Comparison of ENCODE assay signal across 8 cellular contexts in the genomic region with DNA sequence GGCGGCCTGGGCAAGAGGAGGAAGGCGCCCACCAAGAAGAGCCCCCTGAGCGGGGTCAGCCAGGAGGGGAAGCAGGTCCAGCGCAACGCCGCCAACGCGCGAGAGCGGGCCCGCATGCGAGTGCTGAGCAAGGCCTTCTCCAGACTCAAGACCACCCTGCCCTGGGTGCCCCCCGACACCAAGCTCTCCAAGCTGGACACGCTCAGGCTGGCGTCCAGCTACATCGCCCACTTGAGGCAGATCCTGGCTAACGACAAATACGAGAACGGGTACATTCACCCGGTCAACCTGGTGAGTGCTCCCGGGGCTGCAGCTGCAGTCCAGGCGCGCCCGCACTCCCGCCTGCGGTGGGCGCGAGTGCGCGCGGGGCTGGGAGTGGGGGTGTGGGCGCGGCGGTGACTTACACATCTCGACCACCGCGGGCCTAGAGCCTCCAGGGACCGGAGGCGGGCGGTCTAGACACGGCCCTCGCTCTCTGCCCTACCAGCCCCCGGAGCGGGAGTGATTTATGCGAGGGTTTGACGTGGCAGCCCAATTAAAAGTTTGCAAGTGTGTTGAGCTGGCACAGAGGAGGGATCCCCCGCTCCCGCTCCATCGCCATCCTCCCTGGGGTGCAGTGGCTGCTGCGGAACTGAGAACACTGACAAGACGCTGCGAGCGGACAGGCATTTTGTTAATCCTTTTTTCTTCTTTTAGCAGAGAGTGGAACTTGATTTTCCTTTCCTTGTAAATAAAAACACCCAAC. TPM values are rescaled to one million over a fixed set of nuclear protein-coding genes. Genes with fewer than 3 reads are reported as not detected.
DNase-seq lines count a peak whose midpoint lies in the region; ATAC-seq and TF ChIP-seq lines count a peak whose summit lies in the region.

No MANE protein-coding gene starts in this region.

- H2BK120ac ChIP-seq in mesendoderm (ENCODE audit: low read depth, low read length): no peak overlapping the region

- H3K79me2 ChIP-seq in mesendoderm (ENCODE audit: control insufficient read depth, insufficient read depth, low read length): no peaks in the 10 kb centered on the region

- no peak overlapping the region for H2BK15ac ChIP-seq in mesendoderm (replicated peaks; ENCODE audit: low read depth)

- no peak overlapping the region for H4K8ac ChIP-seq in mesendoderm (ENCODE audit: low read depth, low read length)

- no peak overlapping the region for H3K27ac Mint-ChIP-seq in activated CD8-positive, alpha-beta memory T cell treated with anti-CD3 and anti-CD28 coated beads, Interleukin-2, amount 10 ng/mL, durations not matched to agents 7 days and 5 days
- H3K27ac Mint-ChIP-seq in type B pancreatic cell: no peak overlapping the region

- H3K4me3 Mint-ChIP-seq in activated CD8-positive, alpha-beta memory T cell treated with anti-CD3 and anti-CD28 coated beads, Interleukin-2, amount 10 ng/mL, durations not matched to agents 7 days and 5 days: peak overlapping the region; percentile 13
- H3K4me3 Mint-ChIP-seq in type B pancreatic cell: peak overlapping the region; percentile 83

- H3K27me3 ChIP-seq in endocrine pancreas (ENCODE audit: control insufficient read depth, insufficient read depth, low read length): peaks cover 24% of the 10 kb centered on the region
- H3K27me3 ChIP-seq in mesendoderm (ENCODE audit: insufficient read depth, low read length, poor library complexity): peaks cover 28% of the 10 kb centered on the region

- TF ChIP-seq CTCF in type B pancreatic cell (conservative IDR thresholded peaks at IDR 0.05): no peak

- H3K23ac ChIP-seq in mesendoderm (ENCODE audit: low read length): no peak overlapping the region

- H3K9me3 ChIP-seq in endocrine pancreas (ENCODE audit: control insufficient read depth, low read length): no peaks in the 10 kb centered on the region

- no peak overlapping the region for H4K5ac ChIP-seq in mesendoderm (ENCODE audit: low read length)

- peak; percentile 27 for ATAC-seq in activated CD8-positive, alpha-beta memory T cell treated with anti-CD3 and anti-CD28 coated beads, Interleukin-2, amount 10 ng/mL, durations not matched to agents 7 days and 5 days
- ATAC-seq in GM19455 (IDR thresholded peaks at IDR 0.05; ENCODE audit: unreplicated experiment): no peak

- peaks cover 24% of the 10 kb centered on the region for H3K4me1 Mint-ChIP-seq in activated CD8-positive, alpha-beta memory T cell treated with anti-CD3 and anti-CD28 coated beads, Interleukin-2, amount 10 ng/mL, durations not matched to agents 7 days and 5 days
- peaks cover 22% of the 10 kb centered on the region for H3K4me1 Mint-ChIP-seq in type B pancreatic cell (ENCODE audit: unreplicated experiment)

- no peak overlapping the region for H3K4ac ChIP-seq in mesendoderm (ENCODE audit: low read depth, low read length)

- H3K9me3 Mint-ChIP-seq in activated CD8-positive, alpha-beta memory T cell treated with anti-CD3 and anti-CD28 coated beads, Interleukin-2, amount 10 ng/mL, durations not matched to agents 7 days and 5 days (ENCODE audit: low read depth): no peaks in the 10 kb centered on the region
- no peaks in the 10 kb centered on the region for H3K9me3 Mint-ChIP-seq in type B pancreatic cell

- no peak overlapping the region for H2BK5ac ChIP-seq in mesendoderm (ENCODE audit: low read length)

- H2AK5ac ChIP-seq in mesendoderm (ENCODE audit: low read length): no peak overlapping the region

- no CpG with 5 or more reads among the region's 53 CpGs for WGBS in mesendoderm (ENCODE audit: extremely low coverage, insufficient coverage, low lambda C conversion rate)

- no peak overlapping the region for H3K27ac ChIP-seq in mesendoderm (ENCODE audit: low read depth, low read length)

- peaks cover 3% of the 10 kb centered on the region for H3K36me3 Mint-ChIP-seq in activated CD8-positive, alpha-beta memory T cell treated with anti-CD3 and anti-CD28 coated beads, Interleukin-2, amount 10 ng/mL, durations not matched to agents 7 days and 5 days
- H3K36me3 Mint-ChIP-seq in type B pancreatic cell: no peaks in the 10 kb centered on the region

- H3K18ac ChIP-seq in mesendoderm (ENCODE audit: low read length): no peak overlapping the region

- CTCF ChIA-PET in activated CD8-positive, alpha-beta memory T cell treated with anti-CD3 and anti-CD28 coated beads, Interleukin-2, amount 10 ng/mL, durations not matched to agents 7 days and 5 days (lab: Charles Lee): interaction anchor here (0.7 kb wide), 1 partner anchor 165 kb away, joined by 3 read pairs; no protein-coding TSS in a partner anchor

- H3K4me1 ChIP-seq in endocrine pancreas (ENCODE audit: control insufficient read depth, insufficient read depth, low read length): peaks cover 5% of the 10 kb centered on the region
- H3K4me1 ChIP-seq in mesendoderm (ENCODE audit: control insufficient read depth, low read depth, low read length): no peaks in the 10 kb centered on the region

- peak overlapping the region; percentile 10 for H3K4me2 ChIP-seq in mesendoderm (ENCODE audit: low read length)

- H3K36me3 ChIP-seq in endocrine pancreas (ENCODE audit: control insufficient read depth, insufficient read depth, low read length) (no peaks in the 10 kb centered on the region), mesendoderm (ENCODE audit: control insufficient read depth, insufficient read depth, low read length) (no peaks in the 10 kb centered on the region)

- peak overlapping the region; percentile 70 for H3K56ac ChIP-seq in mesendoderm (ENCODE audit: low read length)

- H3K9ac ChIP-seq in endocrine pancreas (ENCODE audit: control insufficient read depth, insufficient read depth, low read length) (no peak overlapping the region), mesendoderm (ENCODE audit: low read length) (peak overlapping the region; percentile 49)

- peaks cover 92% of the 10 kb centered on the region for H3K27me3 Mint-ChIP-seq in activated CD8-positive, alpha-beta memory T cell treated with anti-CD3 and anti-CD28 coated beads, Interleukin-2, amount 10 ng/mL, durations not matched to agents 7 days and 5 days
- peaks cover 98% of the 10 kb centered on the region for H3K27me3 Mint-ChIP-seq in type B pancreatic cell

- H3K79me1 ChIP-seq in mesendoderm (ENCODE audit: low read length): no peaks in the 10 kb centered on the region

- no peak for DNase-seq in activated CD8-positive, alpha-beta memory T cell treated with anti-CD3 and anti-CD28 coated beads, Interleukin-2, amount 10 ng/mL, durations not matched to agents 7 days and 5 days
- no peak for DNase-seq in activated CD8-positive, alpha-beta memory T cell treated with anti-CD3 and anti-CD28 coated beads for 24 hours
- DNase-seq in mesendoderm: peak; percentile 63
- DNase-seq in type B pancreatic cell (ENCODE audit: extremely low spot score, unreplicated experiment): no peak
- no peak for DNase-seq in EL
- DNase-seq in cerebellum (ENCODE audit: low spot score): no peak

- H3K4me3 ChIP-seq in endocrine pancreas (ENCODE audit: control insufficient read depth, insufficient read depth, low read length) (peak overlapping the region; percentile 34), mesendoderm (ENCODE audit: low read length) (peak overlapping the region; percentile 10)

RNA-seq across cellular contexts. Expression of a gene that starts 0.8 kb away (rescaled TPM):
- not detected for total RNA-seq in activated CD8-positive, alpha-beta memory T cell treated with anti-CD3 and anti-CD28 coated beads, Interleukin-2, amount 10 ng/mL, durations not matched to agents 7 days and 5 days
- polyA plus RNA-seq in mesendoderm (2013, experiment 1 of 2): 0.06 TPM
- polyA plus RNA-seq in mesendoderm (2013, experiment 2 of 2): 0.07 TPM
- 0.36 and 1.3 TPM in 2 replicates for total RNA-seq in type B pancreatic cell (ENCODE audit: low replicate concordance)
- total RNA-seq in cerebellum: not detected
